In the genomic region with DNA sequence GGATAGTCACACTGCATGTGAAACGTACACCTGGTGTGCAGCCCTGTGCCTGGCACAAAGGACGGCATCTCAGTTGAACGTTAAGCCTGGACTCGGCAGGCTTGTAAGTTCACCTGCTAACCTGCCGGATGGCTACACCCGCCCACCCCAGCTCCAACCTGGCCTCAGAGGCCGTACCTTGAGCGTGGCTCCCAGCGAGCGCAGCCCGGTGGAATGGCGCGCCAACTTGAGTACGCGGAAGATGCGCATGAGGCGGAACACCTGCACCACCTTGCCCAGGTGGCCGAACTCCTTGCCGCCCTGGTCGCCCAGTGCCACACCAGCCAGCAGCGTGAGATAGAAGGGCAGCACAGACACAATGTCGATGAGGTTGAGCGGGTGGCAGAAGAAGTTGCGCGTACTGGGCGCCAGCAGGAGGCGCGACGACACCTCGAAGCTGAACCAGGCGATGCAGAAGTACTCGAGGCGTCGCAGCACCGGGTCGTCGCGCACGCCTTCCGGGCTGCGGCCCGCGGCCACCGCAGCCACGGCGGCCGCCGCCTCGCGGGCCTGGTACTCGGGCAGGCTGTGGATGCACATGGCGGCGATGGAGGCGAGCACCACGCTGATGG, we compare ENCODE assay signal across 10 cellular contexts. TPM values are rescaled to one million over a fixed set of nuclear protein-coding genes. Genes with fewer than 3 reads are reported as not detected.
DNase-seq lines count a peak whose midpoint lies in the region; ATAC-seq and TF ChIP-seq lines count a peak whose summit lies in the region.
"Had no signal": no experiment of that assay in that cellular context is flagged by ENCODE, and none has a peak within 500 bp of the region (broad histone marks: within the 10 kb centered on the region; RNA-seq: fewer than 3 reads in every experiment).

No MANE protein-coding gene starts in this region.

- H3K27me3 Mint-ChIP-seq in natural killer cell (ENCODE audit: low read depth in 2 of 2), result peaks cover 29 to 30% of the 10 kb centered on the region in 2 donors

- ATAC-seq in natural killer cell (peak; percentile 53 to 76 (median 76)), GM21717 (IDR thresholded peaks at IDR 0.05; ENCODE audit: unreplicated experiment) (no peak), GM18868 (IDR thresholded peaks at IDR 0.05; ENCODE audit: unreplicated experiment) (no peak), GM19395 (IDR thresholded peaks at IDR 0.05; ENCODE audit: unreplicated experiment) (no peak)

- no peak overlapping the region for H3K4me3 ChIP-seq in AG09309 (ENCODE audit: control insufficient read depth, low read depth, low read length)
- H3K4me3 ChIP-seq in colonic mucosa, result no peak overlapping the region
- peak overlapping the region in 2 of 4 donors; percentile 30 to 49 for H3K4me3 ChIP-seq in esophagus squamous epithelium

- peaks cover 0 to 12% of the 10 kb centered on the region in 2 donors for H3K4me1 Mint-ChIP-seq in natural killer cell

- H3K27ac Mint-ChIP-seq in natural killer cell, result no peak overlapping the region

- no peak overlapping the region for H3K9ac ChIP-seq in colonic mucosa (ENCODE audit: low read depth in 2 of 2, low read length in 2 of 2)

- no peaks in the 10 kb centered on the region for H3K4me1 ChIP-seq in colonic mucosa
- peaks cover 3 to 27% (median 15%) of the 10 kb centered on the region in 3 donors for H3K4me1 ChIP-seq in esophagus squamous epithelium

- no peaks in the 10 kb centered on the region for H3K9me3 Mint-ChIP-seq in natural killer cell

- H3K27ac ChIP-seq in colonic mucosa, result no peak overlapping the region
- no peak overlapping the region for H3K27ac ChIP-seq in esophagus squamous epithelium

- H3K36me3 Mint-ChIP-seq in natural killer cell, result no peaks in the 10 kb centered on the region

- H3K4me3 Mint-ChIP-seq in natural killer cell, result peak overlapping the region; percentile 58

- H3K36me3 ChIP-seq in colonic mucosa (no peaks in the 10 kb centered on the region), esophagus squamous epithelium (no peaks in the 10 kb centered on the region)

- TF ChIP-seq CTCF in AG09309 (IDR thresholded peaks at IDR 0.05; ENCODE audit: control insufficient read depth, insufficient read depth, low read depth, low read length, missing control alignments), result peak; percentile 52
- TF ChIP-seq CTCF in colonic mucosa (IDR thresholded peaks at IDR 0.05), result peak; percentile 22
- TF ChIP-seq CTCF in natural killer cell (IDR thresholded peaks at IDR 0.05), result no peak
- TF ChIP-seq CTCF in esophagus squamous epithelium (IDR thresholded peaks at IDR 0.05), result peak in 3 of 6 experiments; percentile 18 to 42 (median 27)

- WGBS in esophagus squamous epithelium, 2 donors, result 55 to 77% methylated on average over 3 to 25 of the region's 55 CpGs

- H3K27me3 ChIP-seq in colonic mucosa (peaks cover 26% of the 10 kb centered on the region), esophagus squamous epithelium (peaks cover 0 to 64% (median 8%) of the 10 kb centered on the region in 4 donors)

- TF ChIP-seq POLR2A in esophagus squamous epithelium (IDR thresholded peaks at IDR 0.05), result no peak

- DNase-seq in AG09309 (ENCODE audit: low read depth) (no peak), SKM-1 treated with dmso at 0.1 percent for 144 hours (lab: John Stamatoyannopoulos, UW; ENCODE audit: unreplicated experiment) (peak; percentile 67), colonic mucosa (peak; percentile 50), natural killer cell (no peak), esophagus squamous epithelium (lab: John Stamatoyannopoulos, UW) (no peak)

- intact Hi-C loops in colonic mucosa (cut with DNase I) (loop anchor here (5.0 kb wide), 3 partner anchors 50 to 195 kb away; no protein-coding TSS in a partner anchor), natural killer cell (cut with micrococcal nuclease) (loop anchor here (5.0 kb wide), 1 partner anchor 140 kb away; no protein-coding TSS in a partner anchor), esophagus squamous epithelium (cut with DNase I) (loop anchor here (10.0 kb wide), 1 partner anchor 53 kb away; no protein-coding TSS in a partner anchor)

- H3K9me3 ChIP-seq in colonic mucosa (no peaks in the 10 kb centered on the region), esophagus squamous epithelium (no peaks in the 10 kb centered on the region)

RNA-seq across cellular contexts. Expression of gene KCNS1, which starts 3.3 kb away (rescaled TPM):
- under 1 TPM in 1 of 2 donors, not detected in 1; 0.17 TPM for total RNA-seq in colonic mucosa
- total RNA-seq in natural killer cell, result not detected
- under 1 TPM in 3 of 4 donors, not detected in 1; 0.22 to 0.80 (median 0.29) TPM for total RNA-seq in esophagus squamous epithelium
- total RNA-seq: Daoy, HT1080 had no signal

RNA-seq across cellular contexts. Expression of gene WFDC5, which starts 17.4 kb away (rescaled TPM):
- total RNA-seq in colonic mucosa (not detected), natural killer cell (not detected), esophagus squamous epithelium (10 to 100 TPM in 1 of 4 donors, 1 to 10 TPM in 3; 3.1 to 32.1 (median 4.6) TPM)
- total RNA-seq: Daoy, HT1080 had no signal

RNA-seq across cellular contexts. Expression of gene WFDC12, which starts 26.7 kb away (rescaled TPM):
- not detected for total RNA-seq in colonic mucosa
- total RNA-seq in natural killer cell, result not detected
- total RNA-seq in esophagus squamous epithelium, result 1 to 10 TPM in 1 of 4 donors, under 1 TPM in 2, not detected in 1; 0.44 to 2.6 (median 0.64) TPM
- total RNA-seq: Daoy, HT1080 had no signal

Comparison
In these comparisons a context has a peak if more than half of its experiments do, and no peak if none do; other contexts are left out.
1. DNase-seq: peak in SKM-1 treated with dmso at 0.1 percent for 144 hours (single experiment) and colonic mucosa (single experiment); none in AG09309 (single experiment), natural killer cell (single experiment) and esophagus squamous epithelium (single experiment).
2. ATAC-seq: peak in natural killer cell (3 of 3); none in GM21717 (single experiment), GM18868 (single experiment) and GM19395 (single experiment).